Comparison of ENCODE assay signal across 1 cellular context in genomic region chr9:93057703-93058356, GRCh38.
TF ChIP-seq lines count a peak whose summit lies in the region.

No MANE protein-coding gene starts in this region.

TF ChIP-seq in SK-N-SH treated with all-trans-retinoic acid at 6 μM for 48 hours, 23 proteins besides CTCF, POLR2A, EP300 and RAD21 (continued from another document):
- no peak for TF ChIP-seq PATZ1 (CRISPR knock-in tag; IDR thresholded peaks at IDR 0.05; ENCODE audit: borderline replicate concordance)
- no peak for TF ChIP-seq BACH2 (CRISPR knock-in tag; IDR thresholded peaks at IDR 0.05; ENCODE audit: borderline replicate concordance)
- no peak for TF ChIP-seq CSRNP3 (CRISPR knock-in tag; IDR thresholded peaks at IDR 0.05)
